ENCODE assay signal across 1 cellular context in genomic region chrX:134600714-134601113, GRCh38.
TF ChIP-seq lines count a peak whose summit lies in the region.

No MANE protein-coding gene starts in this region.

TF ChIP-seq in K562, 482 proteins besides CTCF, POLR2A, EP300 and RAD21 (continued from another document):
- TF ChIP-seq ATF3 (IDR thresholded peaks at IDR 0.05) (peak; percentile 19; the same call in 1 of the 2 replicates), ATF3 (CRISPR knock-in tag; conservative IDR thresholded peaks at IDR 0.05) (no peak), CEBPG (CRISPR knock-in tag; IDR thresholded peaks at IDR 0.05) (no peak), CEBPG (tag; conservative IDR thresholded peaks at IDR 0.05 in 1 of 2, IDR thresholded peaks at IDR 0.05 in 1 of 2) (peak; percentile 44 to 65; a peak in 3 of 4 replicates), ZNF696 (CRISPR knock-in tag; conservative IDR thresholded peaks at IDR 0.05) (no peak)
